8 cellular contexts compared by ENCODE assay signal in the genomic region with DNA sequence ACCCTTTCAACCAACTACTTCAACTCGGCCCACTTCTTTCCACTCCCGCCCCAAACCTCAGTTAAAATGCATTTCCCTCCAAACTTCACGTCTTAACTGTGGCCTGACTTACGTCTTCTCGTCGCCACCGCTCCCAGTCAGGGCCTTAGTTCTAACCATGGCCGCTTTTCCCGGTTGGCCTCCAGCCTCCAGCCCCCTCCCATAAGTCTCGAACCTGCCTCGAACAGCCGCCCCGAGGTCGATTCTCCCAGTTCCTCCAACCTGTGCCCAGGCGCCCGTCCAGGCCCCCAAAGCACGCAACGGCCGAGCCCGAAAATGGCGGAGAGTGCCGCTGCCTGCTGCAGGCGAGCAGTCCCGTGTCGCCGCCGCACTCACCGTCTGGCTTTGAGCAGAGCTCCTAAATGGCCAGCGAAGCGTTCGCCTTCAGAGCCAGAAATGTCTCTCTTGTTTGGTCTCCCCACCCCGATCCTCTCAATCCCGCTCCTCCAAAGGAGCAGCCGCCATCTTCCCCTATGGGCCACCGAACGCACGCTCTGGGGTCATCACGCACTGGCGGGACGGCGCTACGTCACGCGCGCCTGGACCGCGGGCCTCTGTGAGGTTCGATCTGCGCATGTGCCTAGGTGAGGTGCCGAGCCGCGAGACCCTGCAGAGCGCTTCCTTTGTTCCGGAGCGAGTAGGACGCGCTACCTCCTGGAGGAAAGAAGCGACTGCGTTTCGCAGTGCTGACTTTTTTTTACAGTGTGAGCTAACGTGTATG. TPM values are rescaled to one million over a fixed set of nuclear protein-coding genes. Genes with fewer than 3 reads are reported as not detected.
A peak's percentile ranks its signal among the peaks of the same experiment; 100 is the strongest.
DNase-seq lines count a peak whose midpoint lies in the region; ATAC-seq and TF ChIP-seq lines count a peak whose summit lies in the region.

A gene (minus strand): TSS at position 535 of the 760 bp plus-strand sequence. CDS start 40,190 bp downstream, outside the sequence.

- peaks cover 18% of the 10 kb centered on the region for H3K36me3 Mint-ChIP-seq in activated T-helper 1 cell treated with anti-CD3 and anti-CD28 coated beads, Interleukin-12 subunit alpha, Interleukin-12 subunit beta, Interleukin-2, Interleukin-4 antibody, amounts not matched to agents 30 ng/mL and 10 ng/mL and 1 ng/mL, durations not matched to agents 14 hours and 24 hours and 36 hours (ENCODE audit: low read depth)
- peaks cover 7% of the 10 kb centered on the region for H3K36me3 Mint-ChIP-seq in natural killer cell

- H3K4me1 ChIP-seq in GM23248 (ENCODE audit: insufficient read depth) = peaks cover 13% of the 10 kb centered on the region

- intact Hi-C loops in activated T-helper 1 cell treated with anti-CD3 and anti-CD28 coated beads, Interleukin-12 subunit alpha, Interleukin-12 subunit beta, Interleukin-2, Interleukin-4 antibody, amounts not matched to agents 30 ng/mL and 10 ng/mL and 1 ng/mL, durations not matched to agents 14 hours and 24 hours and 36 hours (cut with micrococcal nuclease) = loop anchor here (1.0 to 10.0 kb wide), 9 partner anchors 18 to 1156 kb away; a partner anchor contains a TSS
- intact Hi-C loops in natural killer cell (cut with micrococcal nuclease) = loop anchor here (1.0 to 5.0 kb wide), 3 partner anchors 18 to 109 kb away; a partner anchor contains a TSS

- H3F3A ChIP-seq in GM23248 (ENCODE audit: insufficient read depth) = peaks cover 9% of the 10 kb centered on the region

- peaks cover 11% of the 10 kb centered on the region; the same call in 1 of the 2 replicates for H4K20me1 ChIP-seq in GM23248 (ENCODE audit: insufficient read depth)

- no peak for TF ChIP-seq CTCF in fibroblast of mammary gland (conservative IDR thresholded peaks at IDR 0.05; ENCODE audit: control insufficient read depth, insufficient read depth, low read depth, low read length)
- TF ChIP-seq CTCF in natural killer cell (IDR thresholded peaks at IDR 0.05) = no peak

- H3K4me3 ChIP-seq in GM23248 (peak within 1 kb of the TSS; percentile 86), fibroblast of mammary gland (ENCODE audit: control insufficient read depth, low read depth, low read length) (peak within 1 kb of the TSS; percentile 81)

- no peaks in the 10 kb centered on the region for H3K27me3 ChIP-seq in GM23248 (replicated peaks; ENCODE audit: insufficient read depth)

- H3K27ac Mint-ChIP-seq in activated T-helper 1 cell treated with anti-CD3 and anti-CD28 coated beads, Interleukin-12 subunit alpha, Interleukin-12 subunit beta, Interleukin-2, Interleukin-4 antibody, amounts not matched to agents 30 ng/mL and 10 ng/mL and 1 ng/mL, durations not matched to agents 14 hours and 24 hours and 36 hours = peak within 1 kb of the TSS; percentile 94
- peak within 1 kb of the TSS; percentile 100 for H3K27ac Mint-ChIP-seq in natural killer cell

- H3K9me3 ChIP-seq in GM23248 (ENCODE audit: low read depth) = no peaks in the 10 kb centered on the region

- peak; percentile 92 to 97 (median 93) for ATAC-seq in natural killer cell
- peak; percentile 99 for ATAC-seq in stimulated activated naive CD8-positive, alpha-beta T cell treated with anti-CD3 and anti-CD28 coated beads, Interleukin-15, Interleukin-2, amounts not matched to agents 100 U/mL and 50 U/mL, for 24 hours

- H2AFZ ChIP-seq in GM23248 = peak within 1 kb of the TSS; percentile 100

- peak within 1 kb of the TSS; percentile 96 for H3K4me2 ChIP-seq in GM23248 (ENCODE audit: unreplicated experiment)

- no peaks in the 10 kb centered on the region for H3K9me2 ChIP-seq in GM23248 (ENCODE audit: insufficient read depth)

- DNase-seq in EH (ENCODE audit: low read depth) (peak; percentile 83), GM23248 (peak; percentile 96), Kasumi-1 (lab: John Stamatoyannopoulos, UW) (peak; percentile 97), RPMI7951 (ENCODE audit: low read depth) (peak; percentile 87), fibroblast of mammary gland (ENCODE audit: low read depth) (peak; percentile 79), natural killer cell (peak; percentile 86)
- DNase-seq in activated T-helper 1 cell treated with anti-CD3 and anti-CD28 coated beads, Interleukin-12 subunit alpha, Interleukin-12 subunit beta, Interleukin-2, Interleukin-4 antibody, amounts not matched to agents 30 ng/mL and 10 ng/mL and 1 ng/mL, durations not matched to agents 14 hours and 24 hours and 36 hours (ENCODE audit: low spot score) = peak; percentile 94
- peak; percentile 95 for DNase-seq in stimulated activated naive CD8-positive, alpha-beta T cell treated with anti-CD3 and anti-CD28 coated beads, Interleukin-15, Interleukin-2, amounts not matched to agents 100 U/mL and 50 U/mL, for 24 hours

- no peaks in the 10 kb centered on the region for H3K9me3 Mint-ChIP-seq in activated T-helper 1 cell treated with anti-CD3 and anti-CD28 coated beads, Interleukin-12 subunit alpha, Interleukin-12 subunit beta, Interleukin-2, Interleukin-4 antibody, amounts not matched to agents 30 ng/mL and 10 ng/mL and 1 ng/mL, durations not matched to agents 14 hours and 24 hours and 36 hours
- no peaks in the 10 kb centered on the region for H3K9me3 Mint-ChIP-seq in natural killer cell

- peak within 1 kb of the TSS; percentile 95 for H3K4me3 Mint-ChIP-seq in activated T-helper 1 cell treated with anti-CD3 and anti-CD28 coated beads, Interleukin-12 subunit alpha, Interleukin-12 subunit beta, Interleukin-2, Interleukin-4 antibody, amounts not matched to agents 30 ng/mL and 10 ng/mL and 1 ng/mL, durations not matched to agents 14 hours and 24 hours and 36 hours
- H3K4me3 Mint-ChIP-seq in natural killer cell = peak within 1 kb of the TSS; percentile 100

- peak within 1 kb of the TSS; percentile 95 for H3K9ac ChIP-seq in GM23248

- peaks cover 50% of the 10 kb centered on the region for H3K79me2 ChIP-seq in GM23248 (ENCODE audit: insufficient read depth)

- in situ Hi-C loops in GM23248 (cut with MboI) = no loop called here

- H3K4me1 Mint-ChIP-seq in activated T-helper 1 cell treated with anti-CD3 and anti-CD28 coated beads, Interleukin-12 subunit alpha, Interleukin-12 subunit beta, Interleukin-2, Interleukin-4 antibody, amounts not matched to agents 30 ng/mL and 10 ng/mL and 1 ng/mL, durations not matched to agents 14 hours and 24 hours and 36 hours (ENCODE audit: low read depth) = peaks cover 42% of the 10 kb centered on the region
- H3K4me1 Mint-ChIP-seq in natural killer cell = peaks cover 48 to 50% of the 10 kb centered on the region in 2 donors

- H3K27ac ChIP-seq in GM23248 = peak within 1 kb of the TSS; percentile 88

- peaks cover 6% of the 10 kb centered on the region for H3K27me3 Mint-ChIP-seq in activated T-helper 1 cell treated with anti-CD3 and anti-CD28 coated beads, Interleukin-12 subunit alpha, Interleukin-12 subunit beta, Interleukin-2, Interleukin-4 antibody, amounts not matched to agents 30 ng/mL and 10 ng/mL and 1 ng/mL, durations not matched to agents 14 hours and 24 hours and 36 hours (ENCODE audit: insufficient read depth)
- no peaks in the 10 kb centered on the region for H3K27me3 Mint-ChIP-seq in natural killer cell (ENCODE audit: low read depth in 2 of 2)

- no peaks in the 10 kb centered on the region for H3K36me3 ChIP-seq in GM23248 (ENCODE audit: low read depth)

- WGBS in GM23248 (ENCODE audit: low coverage in 1 of 2, low lambda C conversion rate in 2 of 2, missing lambda C conversion rate in 2 of 2), 2 experiments = 0 to 1% methylated on average over 60 to 61 of the region's 61 CpGs

RNA-seq across cellular contexts. Expression of the gene that starts here (rescaled TPM):
- 16.9 and 36.9 TPM in 2 replicates for total RNA-seq in GM23248 (2014; rRNA removed; shearing (Covaris generic))
- 39.3 and 43.8 TPM in 2 replicates for polyA plus RNA-seq in GM23248 (2016; fragmentation: Nextera tagmentation; extraction: Ambion mirVana)
- 27.6 and 27.8 TPM in 2 replicates for total RNA-seq in RPMI7951 (2014; rRNA removed; shearing (Covaris generic))
- total RNA-seq in activated T-helper 1 cell treated with anti-CD3 and anti-CD28 coated beads, Interleukin-12 subunit alpha, Interleukin-12 subunit beta, Interleukin-2, Interleukin-4 antibody, amounts not matched to agents 30 ng/mL and 10 ng/mL and 1 ng/mL, durations not matched to agents 14 hours and 24 hours and 36 hours = 81.0 and 82.4 TPM in 2 replicates
- total RNA-seq in natural killer cell = 10 to 100 TPM; 55.2 to 78.4 (median 55.3) TPM

Comparison
In these comparisons a context has a peak if more than half of its experiments do, and no peak if none do; other contexts are left out.
1. Peak in every context shown above with its lines: DNase-seq, ATAC-seq, H3K4me3 ChIP-seq and H3K27ac ChIP-seq.